8 cellular contexts compared by ENCODE assay signal in the genomic region with DNA sequence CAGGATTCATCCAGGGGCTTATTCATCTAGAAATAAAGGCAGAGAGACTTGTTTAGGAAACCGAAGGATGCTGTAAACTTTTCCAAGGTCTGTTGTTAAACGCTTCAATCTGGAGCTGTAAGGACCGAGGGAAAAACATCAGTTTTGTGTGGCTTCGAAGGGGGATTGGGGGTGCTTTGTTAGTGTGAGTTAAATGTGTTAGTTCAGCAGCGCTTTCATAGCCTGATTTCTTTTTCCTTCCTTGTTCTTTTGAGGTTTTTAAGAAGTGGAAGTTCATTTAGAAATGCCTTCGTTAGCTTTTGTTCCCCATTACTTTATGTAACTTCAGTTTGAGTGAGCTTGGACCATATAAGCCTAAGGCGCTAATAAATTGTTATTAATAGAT. TPM values are rescaled to one million over a fixed set of nuclear protein-coding genes. Genes with fewer than 3 reads are reported as not detected.
DNase-seq lines count a peak whose midpoint lies in the region; ATAC-seq and TF ChIP-seq lines count a peak whose summit lies in the region.

No MANE protein-coding gene starts in this region.

- H3K9me2 ChIP-seq in PC-3 (replicated peaks; ENCODE audit: low read length) = no peaks in the 10 kb centered on the region

- no peak overlapping the region for H2BK120ac ChIP-seq in trophoblast cell (ENCODE audit: insufficient read depth, low read length, poor library complexity)

- H3K18ac ChIP-seq in trophoblast cell (ENCODE audit: low read length) = no peak overlapping the region

- intact Hi-C loops in PC-3 (cut with micrococcal nuclease) = no loop called here

- CTCF ChIA-PET in PC-3 (lab: Charles Lee) = no interaction called here

- peaks cover 6% of the 10 kb centered on the region for H3K79me1 ChIP-seq in trophoblast cell (ENCODE audit: low read length)

- no peak overlapping the region for H3K14ac ChIP-seq in trophoblast cell (ENCODE audit: low read length)

- peaks cover 4% of the 10 kb centered on the region; the same call in 1 of the 2 replicates for H3K4me1 ChIP-seq in ES-I3 (ENCODE audit: insufficient read depth, low read length)
- H3K4me1 ChIP-seq in PC-3 (ENCODE audit: insufficient read depth, low read length) = peaks cover 12% of the 10 kb centered on the region
- H3K4me1 ChIP-seq in trophoblast cell (ENCODE audit: control insufficient read depth in 1 of 2, insufficient read depth in 2 of 2, low read length in 2 of 2) = peaks cover 0 to 1% of the 10 kb centered on the region in 2 experiments

- no peak overlapping the region for H2AK5ac ChIP-seq in trophoblast cell (ENCODE audit: low read length)

- H3K4ac ChIP-seq in trophoblast cell (ENCODE audit: low read depth, low read length) = peak overlapping the region; percentile 40

- H3K79me2 ChIP-seq in PC-3 (ENCODE audit: low read length) = peaks cover 86% of the 10 kb centered on the region
- H3K79me2 ChIP-seq in trophoblast cell (ENCODE audit: control insufficient read depth, insufficient read depth, low read length, poor library complexity) = peaks cover 9% of the 10 kb centered on the region

- no CpG with 5 or more reads among the region's 7 CpGs for WGBS in trophoblast cell (ENCODE audit: extremely low coverage, insufficient coverage, insufficient read length)

- H3K23ac ChIP-seq in trophoblast cell (ENCODE audit: low read length) = no peak overlapping the region

- no peak overlapping the region for H4K12ac ChIP-seq in trophoblast cell (ENCODE audit: low read depth, low read length)

- no peak overlapping the region for H2BK12ac ChIP-seq in trophoblast cell (ENCODE audit: low read length)

- no peak overlapping the region for H4K91ac ChIP-seq in trophoblast cell (ENCODE audit: low read depth, low read length)

- no peak for TF ChIP-seq CTCF in PC-3 (conservative IDR thresholded peaks at IDR 0.05; ENCODE audit: low read depth, low read length)
- TF ChIP-seq CTCF in epithelial cell of esophagus (IDR thresholded peaks at IDR 0.05; ENCODE audit: insufficient read depth, low read depth, low read length, missing control alignments) = no peak
- TF ChIP-seq CTCF in GM10266 (IDR thresholded peaks at IDR 0.05; ENCODE audit: control insufficient read depth, insufficient read depth, low read depth, missing control alignments) = no peak

- no peak for ATAC-seq in PC-3

- H4K20me1 ChIP-seq in PC-3 (ENCODE audit: low read length) = peaks cover 20% of the 10 kb centered on the region; the same call in 1 of the 2 replicates

- H3K27me3 ChIP-seq in PC-3 (ENCODE audit: low read length) (no peaks in the 10 kb centered on the region), trophoblast cell (ENCODE audit: insufficient read depth, low read length) (no peaks in the 10 kb centered on the region)

- H3K4me3 ChIP-seq in PC-3 (ENCODE audit: low read length) (peak overlapping the region; percentile 90), epithelial cell of esophagus (ENCODE audit: low read length) (peak overlapping the region; percentile 100), trophoblast cell (ENCODE audit: low read depth, low read length) (no peak overlapping the region)

- H3K4me2 ChIP-seq in PC-3 (ENCODE audit: low read length) (peak overlapping the region; percentile 90), trophoblast cell (ENCODE audit: low read length) (peak overlapping the region; percentile 82)

- H3K36me3 ChIP-seq in ES-I3 (ENCODE audit: insufficient read depth, low read length) (no peaks in the 10 kb centered on the region), PC-3 (ENCODE audit: low read depth, low read length) (no peaks in the 10 kb centered on the region), trophoblast cell (ENCODE audit: control insufficient read depth in 1 of 2, insufficient read depth in 2 of 2, low read length in 2 of 2) (no peaks in the 10 kb centered on the region)

- H3K9me3 ChIP-seq in ES-I3 (ENCODE audit: control insufficient read depth, insufficient read depth, low read length) (no peaks in the 10 kb centered on the region), PC-3 (ENCODE audit: low read length) (no peaks in the 10 kb centered on the region), trophoblast cell (ENCODE audit: insufficient read depth, low read depth, low read length) (no peaks in the 10 kb centered on the region)

- DNase-seq in PC-3 = no peak
- DNase-seq in epithelial cell of esophagus (ENCODE audit: low read depth) = no peak
- no peak for DNase-seq in trophoblast cell
- DNase-seq in GM10266 (ENCODE audit: extremely low spot score) = no peak
- DNase-seq in T1000 (lab: John Stamatoyannopoulos, UW) = no peak
- no peak for DNase-seq in SW480 (ENCODE audit: low spot score)
- no peak for DNase-seq in H4 (ENCODE audit: low spot score)

- no peak overlapping the region for H2BK5ac ChIP-seq in trophoblast cell (ENCODE audit: low read depth, low read length, poor library complexity)

- no peaks in the 10 kb centered on the region for H3F3A ChIP-seq in PC-3 (ENCODE audit: low read length, unreplicated experiment)

- no peak overlapping the region for H4K8ac ChIP-seq in trophoblast cell (ENCODE audit: low read depth, low read length)

- peak overlapping the region; percentile 82; the same call in 1 of the 2 replicates for H2AFZ ChIP-seq in PC-3 (ENCODE audit: low read length)
- no peak overlapping the region for H2AFZ ChIP-seq in trophoblast cell (ENCODE audit: insufficient read depth, low read length, poor library complexity)

- H3K27ac ChIP-seq in PC-3 (ENCODE audit: low read length) (no peak overlapping the region), trophoblast cell (ENCODE audit: low read depth, low read length) (no peak overlapping the region)

- H3K9ac ChIP-seq in ES-I3 (ENCODE audit: low read depth, low read length) = peak overlapping the region; percentile 75; the same call in 1 of the 2 replicates
- peak overlapping the region; percentile 85 for H3K9ac ChIP-seq in PC-3 (ENCODE audit: low read length)
- no peak overlapping the region for H3K9ac ChIP-seq in trophoblast cell (ENCODE audit: low read length)

- BruUV-seq in PC-3 (replicated peaks; lab: Mats Ljungman, UMichigan) = TSS peak; percentile 4

- POLR2A ChIA-PET in PC-3 (lab: Charles Lee; ENCODE audit: unreplicated experiment) = no interaction called here

RNA-seq across cellular contexts. Expression of a gene that starts 1.5 kb away (rescaled TPM):
- total RNA-seq in PC-3 (2014; rRNA removed) = 18.8 and 21.3 TPM in 2 replicates
- polyA plus RNA-seq in trophoblast cell (2013) = 176 and 189 TPM in 2 replicates
- 7.0 and 8.8 TPM in 2 replicates for total RNA-seq in H4 (2014; rRNA removed; shearing (Covaris generic))

RNA-seq across cellular contexts. Expression of a gene that starts 2.7 kb away (rescaled TPM):
- total RNA-seq in PC-3 (2014; rRNA removed) = 24.1 and 28.9 TPM in 2 replicates
- 26.3 and 26.9 TPM in 2 replicates for polyA plus RNA-seq in trophoblast cell (2013)
- 40.5 and 44.5 TPM in 2 replicates for total RNA-seq in H4 (2014; rRNA removed; shearing (Covaris generic))
